In the genomic region with DNA sequence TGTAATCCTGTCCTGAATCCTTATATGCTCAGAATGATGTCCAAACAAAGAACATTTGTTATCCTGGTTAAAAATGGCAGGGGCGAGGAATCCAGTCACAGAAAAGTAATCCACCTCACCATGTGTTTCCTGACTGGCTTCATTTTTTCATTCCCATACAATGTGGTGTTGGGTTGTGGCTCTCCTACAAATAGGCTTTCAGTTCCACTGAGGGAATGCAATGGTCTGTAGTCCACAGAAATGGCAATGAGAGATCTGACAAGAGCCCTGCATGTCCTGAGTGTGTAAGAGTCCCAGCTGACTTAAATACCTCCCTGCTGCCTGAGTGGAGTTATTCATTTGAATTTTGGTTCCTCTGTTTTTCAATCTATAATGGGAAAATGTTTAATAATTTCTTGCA, we compare ENCODE assay signal across 8 cellular contexts.
"Had no signal": no experiment of that assay in that cellular context is flagged by ENCODE, and none has a peak within 500 bp of the region (broad histone marks: within the 10 kb centered on the region; RNA-seq: fewer than 3 reads in every experiment).

No MANE protein-coding gene starts in this region.

- ATAC-seq: GM23338 had no signal

- H3K4me3 Mint-ChIP-seq: GM23338, H9, HFFc6 had no signal

- DNase-seq: GM23248, GOT3, H7, H9, HCEC 1CT, HFFc6 had no signal

- H3K36me3 ChIP-seq: HAP-1 had no signal

- H3K4me3 ChIP-seq: GM23248, GM23338, HAP-1 had no signal

- H3K4me1 Mint-ChIP-seq: H9 had no signal

- H3K9ac ChIP-seq: GM23248 had no signal

- H3K27ac Mint-ChIP-seq: GM23338, H9, HFFc6 had no signal

- H3K27ac ChIP-seq: GM23248 had no signal

- H2AFZ ChIP-seq: GM23248, GM23338 had no signal

- H3K9me3 ChIP-seq: HAP-1 had no signal

- H3K4me2 ChIP-seq: GM23338 had no signal

- H3K9me3 Mint-ChIP-seq: GM23338, H9, HFFc6 had no signal
